In genomic region chr10:74585231-74586087, GRCh38 we compare ENCODE assay signal across 8 cellular contexts.
A peak's percentile ranks its signal among the peaks of the same experiment; 100 is the strongest.
DNase-seq lines count a peak whose midpoint lies in the region; ATAC-seq lines count a peak whose summit lies in the region.

No MANE protein-coding gene starts in this region.

- ATAC-seq in GM18511 (IDR thresholded peaks at IDR 0.05; ENCODE audit: unreplicated experiment) (peak; percentile 76), HG02759 (IDR thresholded peaks at IDR 0.05; ENCODE audit: unreplicated experiment) (peak; percentile 80), left ventricle myocardium superior (no peak)
- peak; percentile 77 to 78 for ATAC-seq in activated T-cell treated with anti-CD3 and anti-CD28 coated beads, Interleukin-2, amount 50 U/mL, for 72 hours (replicated peaks in 1 of 2)

- DNase-seq in NCI-H2107 (lab: John Stamatoyannopoulos, UW) (peak; percentile 64), left ventricle myocardium superior (peak; percentile 41), AG20443 (ENCODE audit: low spot score) (no peak), NCI-H2196 treated with DMSO at 0.1 percent for 48 hours (lab: John Stamatoyannopoulos, UW; ENCODE audit: unreplicated experiment) (no peak)
- peak; percentile 54 to 70 for DNase-seq in activated T-cell treated with anti-CD3 and anti-CD28 coated beads, Interleukin-2, amount 50 U/mL, for 72 hours
- peak in 2 of 3 donors; percentile 37 to 46 for DNase-seq in stimulated activated CD4-positive, alpha-beta T cell treated with anti-CD3 and anti-CD28 coated beads, Interleukin-12 subunit alpha, Interleukin-12 subunit beta, amount 100 ng/mL, for 48 hours (ENCODE audit: low read depth in 2 of 3, low spot score in 1 of 3)

- H3K4me1 Mint-ChIP-seq in activated T-cell treated with anti-CD3 and anti-CD28 coated beads, Interleukin-2, amount 50 U/mL, for 72 hours (ENCODE audit: low read depth), result peaks cover 81% of the 10 kb centered on the region

- peaks cover 2 to 13% of the 10 kb centered on the region in 2 donors for H3K36me3 Mint-ChIP-seq in activated T-cell treated with anti-CD3 and anti-CD28 coated beads, Interleukin-2, amount 50 U/mL, for 72 hours (ENCODE audit: insufficient read depth in 2 of 2)

- H3K27me3 Mint-ChIP-seq in activated T-cell treated with anti-CD3 and anti-CD28 coated beads, Interleukin-2, amount 50 U/mL, for 72 hours (ENCODE audit: low read depth), result no peaks in the 10 kb centered on the region

- H3K4me3 Mint-ChIP-seq in activated T-cell treated with anti-CD3 and anti-CD28 coated beads, Interleukin-2, amount 50 U/mL, for 72 hours, result peak overlapping the region; percentile 85 to 89

- intact Hi-C loops in left ventricle myocardium superior (cut with micrococcal nuclease), result no loop called here

- H3K27ac Mint-ChIP-seq in activated T-cell treated with anti-CD3 and anti-CD28 coated beads, Interleukin-2, amount 50 U/mL, for 72 hours, result peak overlapping the region; percentile 96

- H3K9me3 Mint-ChIP-seq in activated T-cell treated with anti-CD3 and anti-CD28 coated beads, Interleukin-2, amount 50 U/mL, for 72 hours, result peaks cover 2% of the 10 kb centered on the region in 2 donors

Comparison
In these comparisons a context has a peak if more than half of its experiments do, and no peak if none do; other contexts are left out.
1. DNase-seq: peak in NCI-H2107 (single experiment), activated T-cell treated with anti-CD3 and anti-CD28 coated beads, Interleukin-2, amount 50 U/mL, for 72 hours (2 of 2), left ventricle myocardium superior (single experiment) and stimulated activated CD4-positive, alpha-beta T cell treated with anti-CD3 and anti-CD28 coated beads, Interleukin-12 subunit alpha, Interleukin-12 subunit beta, amount 100 ng/mL, for 48 hours (2 of 3); none in AG20443 (single experiment) and NCI-H2196 treated with DMSO at 0.1 percent for 48 hours (single experiment).